1 cellular context compared by ENCODE assay signal in the genomic region with DNA sequence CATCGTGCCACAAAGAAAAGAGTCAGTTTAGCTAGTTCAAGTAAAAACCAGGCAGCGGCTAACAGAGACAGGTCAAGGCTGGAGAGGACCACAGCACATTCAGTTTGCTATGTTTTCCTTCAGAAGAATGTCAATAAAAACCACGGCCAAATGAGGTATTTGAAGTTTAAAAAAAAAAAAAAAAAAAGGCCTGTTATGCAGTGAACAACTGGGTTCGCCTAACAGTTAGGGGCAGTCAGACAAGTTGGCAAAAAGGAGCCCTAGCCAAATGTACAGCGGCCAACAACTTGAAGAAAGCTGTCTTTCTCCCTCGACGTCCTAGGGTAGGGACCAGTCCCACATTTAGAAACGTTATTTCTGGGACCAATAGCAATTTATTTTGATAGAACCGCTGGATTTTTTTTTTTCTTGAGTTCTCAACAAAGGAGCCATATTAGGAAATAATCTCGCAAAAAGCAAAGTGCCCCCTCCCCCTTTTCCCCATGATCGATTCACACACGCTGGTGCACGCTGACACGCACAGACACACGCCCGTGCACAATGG.
TF ChIP-seq lines count a peak whose summit lies in the region.

No MANE protein-coding gene starts in this region.

TF ChIP-seq in HepG2, 621 proteins besides CTCF, POLR2A, EP300 and RAD21 (continued from another document):
- TF ChIP-seq TEAD3 (CRISPR knock-in tag; optimal IDR thresholded peaks at IDR 0.05; ENCODE audit: borderline replicate concordance) (peak; percentile 27), ZBTB26 (CRISPR knock-in tag; IDR thresholded peaks at IDR 0.05; ENCODE audit: borderline replicate concordance) (0 out of 2 replicates have a peak, but pooled peaks have one; percentile 30), TMF1 (CRISPR knock-in tag; IDR thresholded peaks at IDR 0.05; ENCODE audit: low read depth) (0 out of 2 replicates have a peak, but pooled peaks have one; percentile 39), ZNF12 (CRISPR knock-in tag; IDR thresholded peaks at IDR 0.05) (0 out of 2 replicates have a peak, but pooled peaks have one; percentile 46)
TF ChIP-seq in HepG2: peak in this region for 28.
